In genomic region chr1:11640944-11641343, GRCh38 we compare ENCODE assay signal across 5 cellular contexts. TPM values are rescaled to one million over a fixed set of nuclear protein-coding genes. Genes with fewer than 3 reads are reported as not detected.
"Had no signal": no experiment of that assay in that cellular context is flagged by ENCODE, and none has a peak within 500 bp of the region (broad histone marks: within the 10 kb centered on the region; RNA-seq: fewer than 3 reads in every experiment).

No MANE protein-coding gene starts in this region.

- DNase-seq: H9, HCEC 1CT, KBM-7 had no signal

- H3K4me3 ChIP-seq: GM23338 had no signal

- H2AFZ ChIP-seq: GM23338 had no signal

- H3K4me2 ChIP-seq: GM23338 had no signal

RNA-seq across cellular contexts. Expression of gene FBXO2, which starts 13.3 kb away (rescaled TPM):
- total RNA-seq: HT-29 had no signal

RNA-seq across cellular contexts. Expression of gene FBXO6, which starts 23.1 kb away (rescaled TPM):
- total RNA-seq: HT-29 had no signal

RNA-seq across cellular contexts. Expression of gene DRAXIN, which starts 50.6 kb away (rescaled TPM):
- total RNA-seq: HT-29 had no signal
